In the genomic region with DNA sequence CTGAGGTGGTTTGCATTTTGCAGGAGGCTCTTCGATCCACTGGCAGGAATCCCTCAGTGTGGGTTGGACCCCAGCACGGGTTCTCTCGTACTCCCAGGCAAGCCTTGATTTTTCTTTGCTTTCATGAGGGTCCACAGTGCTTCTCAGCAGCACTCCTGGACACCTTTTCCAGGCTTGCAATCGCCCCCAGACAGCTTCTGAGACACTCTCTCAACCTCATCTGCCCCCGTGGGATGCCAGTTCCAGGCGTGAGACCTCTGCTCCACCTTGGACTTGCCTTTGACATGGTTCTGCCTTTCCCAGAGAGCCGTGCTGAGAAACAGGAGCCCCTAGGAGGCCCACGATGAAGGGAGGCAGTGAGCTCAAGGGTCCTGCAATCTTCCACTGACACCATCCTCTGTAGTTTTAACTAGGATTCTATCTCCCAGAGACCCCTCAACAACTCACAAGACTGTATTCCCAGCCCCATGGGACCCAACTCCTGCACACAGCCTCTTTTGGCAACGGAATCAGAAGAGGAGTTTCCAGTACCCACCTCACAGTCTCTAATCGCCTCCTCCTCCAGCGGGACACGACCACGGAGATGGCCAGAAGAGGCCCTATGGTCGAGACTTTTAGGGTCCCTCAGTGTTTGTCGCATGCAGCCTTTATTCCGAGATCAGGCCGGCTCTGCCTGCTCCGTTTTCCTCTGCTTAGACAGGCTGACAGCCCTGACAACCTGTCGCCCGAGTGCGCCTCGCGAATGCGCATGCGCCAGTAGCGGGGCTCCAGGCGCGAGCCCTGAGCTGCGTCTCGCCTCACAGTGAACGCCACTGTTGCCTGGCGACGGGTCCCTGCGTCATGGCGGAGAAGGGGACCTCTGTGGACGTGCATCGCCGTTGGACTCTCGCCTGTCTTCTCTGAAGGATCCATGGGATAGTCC, we compare ENCODE assay signal across 8 cellular contexts. TPM values are rescaled to one million over a fixed set of nuclear protein-coding genes. Genes with fewer than 3 reads are reported as not detected.
DNase-seq lines count a peak whose midpoint lies in the region; ATAC-seq, FAIRE-seq and TF ChIP-seq lines count a peak whose summit lies in the region.

No MANE protein-coding gene starts in this region.

- intact Hi-C loops in head of caudate nucleus (cut with DNase I) (no loop called here), stomach (cut with DNase I; ENCODE audit: low total_unique reads) (no loop called here)

- H3K36me3 ChIP-seq in DND-41 (ENCODE audit: insufficient read depth, low read length) (no peaks in the 10 kb centered on the region), stomach (no peaks in the 10 kb centered on the region)

- no peak for TF ChIP-seq POLR2A in stomach (IDR thresholded peaks at IDR 0.05)

- H3K9ac ChIP-seq in DND-41 (ENCODE audit: low read depth, low read length) = no peak overlapping the region

- H3K79me2 ChIP-seq in DND-41 (ENCODE audit: insufficient read depth, low read length) = no peaks in the 10 kb centered on the region

- FAIRE-seq in GM19239 (lab: Jason Lieb, UNC) = no peak

- no peak for TF ChIP-seq EP300 in stomach (IDR thresholded peaks at IDR 0.05)

- H3K27me3 ChIP-seq in DND-41 (ENCODE audit: insufficient read depth, low read length, poor library complexity) (no peaks in the 10 kb centered on the region), stomach (peaks cover 0 to 10% (median 8%) of the 10 kb centered on the region in 3 donors)

- TF ChIP-seq CTCF in DND-41 (IDR thresholded peaks at IDR 0.05; ENCODE audit: borderline replicate concordance, extremely low read depth, low read length, poor library complexity, severe bottlenecking) (no peak), stomach (IDR thresholded peaks at IDR 0.05) (no peak)

- H3K27ac ChIP-seq in DND-41 (ENCODE audit: low read length) (no peak overlapping the region), stomach (no peak overlapping the region)

- H2AFZ ChIP-seq in DND-41 (ENCODE audit: low read depth, low read length) = no peak overlapping the region

- no peak overlapping the region for H3K4me3 ChIP-seq in DND-41 (ENCODE audit: low read depth in 1 of 2, low read length in 2 of 2)
- peak overlapping the region; percentile 30 to 37 (median 32) for H3K4me3 ChIP-seq in stomach

- 18 to 41% (median 24%) methylated on average over 15 to 39 of the region's 39 CpGs for WGBS in stomach, 5 donors

- peaks cover 62% of the 10 kb centered on the region for H3K9me3 ChIP-seq in DND-41 (ENCODE audit: insufficient read depth, low read length, severe bottlenecking)
- H3K9me3 ChIP-seq in stomach = peaks cover 3 to 38% (median 15%) of the 10 kb centered on the region in 4 donors

- H3K4me1 ChIP-seq in DND-41 (ENCODE audit: insufficient read depth, low read length) (peaks cover 6% of the 10 kb centered on the region; the same call in 1 of the 2 replicates), stomach (peaks cover 0 to 14% (median 4%) of the 10 kb centered on the region in 4 donors)

- peak; percentile 1 for DNase-seq in DND-41
- peak; percentile 55 for DNase-seq in NCI-H774 (lab: John Stamatoyannopoulos, UW)
- peak; percentile 50 for DNase-seq in activated T-helper 1 cell treated with Interleukin-2 at 50 U/mL for 16 hours (ENCODE audit: low read depth)
- peak; percentile 64 to 93 (median 86) for DNase-seq in head of caudate nucleus
- peak in 53 of 56 donors; percentile 16 to 87 (median 66) for DNase-seq in nucleus accumbens (lab: John Stamatoyannopoulos, UW)
- DNase-seq in stomach = peak; percentile 44
- DNase-seq in 8988T = no peak
- DNase-seq in GM19239 (ENCODE audit: insufficient read length, low spot score) = no peak

- no peak for ATAC-seq in DND-41 (ENCODE audit: insufficient read depth, low read depth)

- no peak overlapping the region for H3K4me2 ChIP-seq in DND-41 (ENCODE audit: insufficient read depth, low read length)

- no peaks in the 10 kb centered on the region for H4K20me1 ChIP-seq in DND-41 (ENCODE audit: insufficient read depth, low read length)

RNA-seq across cellular contexts. Expression of gene ZNF273, which starts 26.0 kb away (rescaled TPM):
- total RNA-seq in stomach = 10 to 100 TPM in 3 of 5 donors, 1 to 10 TPM in 2; 5.3 to 24.3 (median 11.6) TPM
- 1 to 10 TPM; 1.3 to 7.7 (median 2.9) TPM for polyA plus RNA-seq in stomach

Comparison
In these comparisons a context has a peak if more than half of its experiments do, and no peak if none do; other contexts are left out.
1. DNase-seq: peak in DND-41 (single experiment), NCI-H774 (single experiment), activated T-helper 1 cell treated with Interleukin-2 at 50 U/mL for 16 hours (single experiment), head of caudate nucleus (42 of 42), nucleus accumbens (53 of 56) and stomach (single experiment); none in 8988T (single experiment) and GM19239 (single experiment).
2. H3K4me3 ChIP-seq: peak in stomach (4 of 4); none in DND-41 (0 of 2).